8 cellular contexts compared by ENCODE assay signal in genomic region chr13:26051231-26052135, GRCh38. TPM values are rescaled to one million over a fixed set of nuclear protein-coding genes. Genes with fewer than 3 reads are reported as not detected.
DNase-seq lines count a peak whose midpoint lies in the region; ATAC-seq and TF ChIP-seq lines count a peak whose summit lies in the region.

Gene SHISA2 (minus strand): TSS chr13:26052016. CDS start chr13:26050975, 1,041 bp downstream.

- H2AFZ ChIP-seq in GM23248, result peak within 1 kb of the TSS; percentile 45; the same call in 1 of the 2 replicates

- peak within 1 kb of the TSS; percentile 59 for H3K4me3 ChIP-seq in GM23248
- peak within 1 kb of the TSS; percentile 14 to 54 (median 32) for H3K4me3 ChIP-seq in transverse colon

- peaks cover 3% of the 10 kb centered on the region for H3K36me3 Mint-ChIP-seq in activated T-helper 1 cell treated with anti-CD3 and anti-CD28 coated beads, Interleukin-12 subunit alpha, Interleukin-12 subunit beta, Interleukin-2, Interleukin-4 antibody, amounts not matched to agents 30 ng/mL and 10 ng/mL and 1 ng/mL, durations not matched to agents 14 hours and 24 hours and 36 hours (ENCODE audit: low read depth)
- no peaks in the 10 kb centered on the region for H3K36me3 Mint-ChIP-seq in naive thymus-derived CD8-positive, alpha-beta T cell

- peaks cover 35% of the 10 kb centered on the region for H3K4me1 Mint-ChIP-seq in activated T-helper 1 cell treated with anti-CD3 and anti-CD28 coated beads, Interleukin-12 subunit alpha, Interleukin-12 subunit beta, Interleukin-2, Interleukin-4 antibody, amounts not matched to agents 30 ng/mL and 10 ng/mL and 1 ng/mL, durations not matched to agents 14 hours and 24 hours and 36 hours (ENCODE audit: low read depth)
- H3K4me1 Mint-ChIP-seq in naive thymus-derived CD8-positive, alpha-beta T cell, result peaks cover 7 to 20% (median 16%) of the 10 kb centered on the region in 4 donors

- no peak for TF ChIP-seq CTCF in transverse colon (IDR thresholded peaks at IDR 0.05)

- no peaks in the 10 kb centered on the region for H3K4me1 ChIP-seq in GM23248 (ENCODE audit: insufficient read depth)
- H3K4me1 ChIP-seq in transverse colon, result peaks cover 0 to 21% (median 13%) of the 10 kb centered on the region in 4 donors

- intact Hi-C loops in activated T-helper 1 cell treated with anti-CD3 and anti-CD28 coated beads, Interleukin-12 subunit alpha, Interleukin-12 subunit beta, Interleukin-2, Interleukin-4 antibody, amounts not matched to agents 30 ng/mL and 10 ng/mL and 1 ng/mL, durations not matched to agents 14 hours and 24 hours and 36 hours (cut with micrococcal nuclease), result loop anchor here (1.0 to 10.0 kb wide), 9 partner anchors 39 to 1777 kb away; partner anchors contain the start of gene MTMR6
- intact Hi-C loops in transverse colon (cut with DNase I; ENCODE audit: low total_unique reads), result no loop called here

- H3K27ac Mint-ChIP-seq in activated T-helper 1 cell treated with anti-CD3 and anti-CD28 coated beads, Interleukin-12 subunit alpha, Interleukin-12 subunit beta, Interleukin-2, Interleukin-4 antibody, amounts not matched to agents 30 ng/mL and 10 ng/mL and 1 ng/mL, durations not matched to agents 14 hours and 24 hours and 36 hours, result peak within 1 kb of the TSS; percentile 72
- H3K27ac Mint-ChIP-seq in naive thymus-derived CD8-positive, alpha-beta T cell, result peak within 1 kb of the TSS in 5 of 10 donors; percentile 3 to 91 (median 63)

- peak; percentile 68 for DNase-seq in GM23248
- peak; percentile 36 for DNase-seq in NCI-H226
- DNase-seq in activated T-helper 1 cell treated with anti-CD3 and anti-CD28 coated beads, Interleukin-12 subunit alpha, Interleukin-12 subunit beta, Interleukin-2, Interleukin-4 antibody, amounts not matched to agents 30 ng/mL and 10 ng/mL and 1 ng/mL, durations not matched to agents 14 hours and 24 hours and 36 hours (ENCODE audit: low spot score), result peak; percentile 15
- DNase-seq in fibroblast of peridontal ligament (ENCODE audit: extremely low read depth), result peak; percentile 18
- DNase-seq in naive thymus-derived CD8-positive, alpha-beta T cell, result peak in 8 of 10 donors; percentile 27 to 62 (median 41)
- no peak for DNase-seq in transverse colon

- H3K79me2 ChIP-seq in GM23248 (ENCODE audit: insufficient read depth), result no peaks in the 10 kb centered on the region

- ATAC-seq in naive thymus-derived CD8-positive, alpha-beta T cell, result peak; percentile 80 to 82
- ATAC-seq in HG03025 (IDR thresholded peaks at IDR 0.05; ENCODE audit: low FRiP score, unreplicated experiment) (no peak), GM21786 (IDR thresholded peaks at IDR 0.05; ENCODE audit: unreplicated experiment) (no peak)

- H3K9ac ChIP-seq in GM23248, result no peak within 1 kb of the TSS

- H3K27me3 ChIP-seq in GM23248 (replicated peaks; ENCODE audit: insufficient read depth) (peaks cover 76% of the 10 kb centered on the region), transverse colon (peaks cover 71% of the 10 kb centered on the region)

- peak; percentile 15 for TF ChIP-seq POLR2A in transverse colon (IDR thresholded peaks at IDR 0.05)

- H3K9me2 ChIP-seq in GM23248 (ENCODE audit: insufficient read depth), result no peaks in the 10 kb centered on the region

- peak within 1 kb of the TSS; percentile 81 for H3K4me3 Mint-ChIP-seq in activated T-helper 1 cell treated with anti-CD3 and anti-CD28 coated beads, Interleukin-12 subunit alpha, Interleukin-12 subunit beta, Interleukin-2, Interleukin-4 antibody, amounts not matched to agents 30 ng/mL and 10 ng/mL and 1 ng/mL, durations not matched to agents 14 hours and 24 hours and 36 hours
- peak within 1 kb of the TSS; percentile 68 to 87 (median 81) for H3K4me3 Mint-ChIP-seq in naive thymus-derived CD8-positive, alpha-beta T cell

- H3K9me3 ChIP-seq in GM23248 (ENCODE audit: low read depth) (no peaks in the 10 kb centered on the region), transverse colon (no peaks in the 10 kb centered on the region)

- in situ Hi-C loops in GM23248 (cut with MboI), result no loop called here
- in situ Hi-C loops in transverse colon (cut with MboI; ENCODE audit: low pct_ligation_motif_present in 1 of 4, low pct_unique_long_range_greater_than_20kb in 1 of 4, low sequenced_read_pairs in 3 of 4), result no loop called here

- peak within 1 kb of the TSS; percentile 75 for H3K4me2 ChIP-seq in GM23248 (ENCODE audit: unreplicated experiment)

- no peaks in the 10 kb centered on the region for H3F3A ChIP-seq in GM23248 (ENCODE audit: insufficient read depth)

- WGBS in GM23248 (ENCODE audit: low coverage in 1 of 2, low lambda C conversion rate in 2 of 2, missing lambda C conversion rate in 2 of 2), 2 experiments, result 1 to 3% methylated on average over 52 to 71 of the region's 110 CpGs
- 3% methylated on average over 54 of the region's 110 CpGs; no CpG with 5 or more reads in 1 of the 2 donors for WGBS in transverse colon (ENCODE audit: low coverage in 1 of 2), 2 donors

- no peaks in the 10 kb centered on the region for H4K20me1 ChIP-seq in GM23248 (ENCODE audit: insufficient read depth)

- POLR2A ChIA-PET in naive thymus-derived CD8-positive, alpha-beta T cell (lab: Charles Lee), result interaction anchor here (0.7 to 1.5 kb wide), 4 partner anchors 9 to 150 kb away, joined by 3 to 7 read pairs (median 6); no protein-coding TSS in a partner anchor

- no peak for TF ChIP-seq EP300 in transverse colon (IDR thresholded peaks at IDR 0.05; ENCODE audit: low read depth)

- H3K9me3 Mint-ChIP-seq in activated T-helper 1 cell treated with anti-CD3 and anti-CD28 coated beads, Interleukin-12 subunit alpha, Interleukin-12 subunit beta, Interleukin-2, Interleukin-4 antibody, amounts not matched to agents 30 ng/mL and 10 ng/mL and 1 ng/mL, durations not matched to agents 14 hours and 24 hours and 36 hours, result no peaks in the 10 kb centered on the region
- H3K9me3 Mint-ChIP-seq in naive thymus-derived CD8-positive, alpha-beta T cell, result no peaks in the 10 kb centered on the region

- H3K36me3 ChIP-seq in GM23248 (ENCODE audit: low read depth), result no peaks in the 10 kb centered on the region
- H3K36me3 ChIP-seq in transverse colon, result no peaks in the 10 kb centered on the region

- peaks cover 49% of the 10 kb centered on the region for H3K27me3 Mint-ChIP-seq in activated T-helper 1 cell treated with anti-CD3 and anti-CD28 coated beads, Interleukin-12 subunit alpha, Interleukin-12 subunit beta, Interleukin-2, Interleukin-4 antibody, amounts not matched to agents 30 ng/mL and 10 ng/mL and 1 ng/mL, durations not matched to agents 14 hours and 24 hours and 36 hours (ENCODE audit: insufficient read depth)
- peaks cover 0 to 34% (median 3%) of the 10 kb centered on the region in 5 donors for H3K27me3 Mint-ChIP-seq in naive thymus-derived CD8-positive, alpha-beta T cell

- no peak within 1 kb of the TSS for H3K27ac ChIP-seq in GM23248
- H3K27ac ChIP-seq in transverse colon, result no peak within 1 kb of the TSS

RNA-seq across cellular contexts. Expression of gene SHISA2, which starts in this region (rescaled TPM):
- 0.13 and 0.32 TPM in 2 replicates for total RNA-seq in GM23248 (2014; rRNA removed; shearing (Covaris generic))
- 0.35 and 0.43 TPM in 2 replicates for polyA plus RNA-seq in GM23248 (2016; fragmentation: Nextera tagmentation; extraction: Ambion mirVana)
- 9.4 and 9.5 TPM in 2 replicates for total RNA-seq in activated T-helper 1 cell treated with anti-CD3 and anti-CD28 coated beads, Interleukin-12 subunit alpha, Interleukin-12 subunit beta, Interleukin-2, Interleukin-4 antibody, amounts not matched to agents 30 ng/mL and 10 ng/mL and 1 ng/mL, durations not matched to agents 14 hours and 24 hours and 36 hours
- 1 to 10 TPM; 1.1 to 1.5 TPM for total RNA-seq in naive thymus-derived CD8-positive, alpha-beta T cell
- polyA plus RNA-seq in naive thymus-derived CD8-positive, alpha-beta T cell, result 1 to 10 TPM in 1 of 3 donors, under 1 TPM in 2; 0.37 to 1.8 (median 0.58) TPM
- total RNA-seq in transverse colon, result not detected

Comparison
In these comparisons a context has a peak if more than half of its experiments do, and no peak if none do; other contexts are left out.
1. Peak in DNase-seq, H3K4me3 ChIP-seq and H3K4me2 ChIP-seq in GM23248; RNA of the gene not detected or under 1 TPM.
2. ATAC-seq: peak in naive thymus-derived CD8-positive, alpha-beta T cell (2 of 2); none in HG03025 (single experiment) and GM21786 (single experiment).